8 cellular contexts compared by ENCODE assay signal in genomic region chr3:184174646-184175492, GRCh38. TPM values are rescaled to one million over a fixed set of nuclear protein-coding genes. Genes with fewer than 3 reads are reported as not detected.
DNase-seq lines count a peak whose midpoint lies in the region; ATAC-seq, FAIRE-seq and TF ChIP-seq lines count a peak whose summit lies in the region.

Gene AP2M1, plus strand, starts transcription at chr3:184174855. Its CDS starts 2,139 bp downstream, at chr3:184176994.

- H3K9me3 ChIP-seq in KOPT-K1 (ENCODE audit: insufficient read depth, low read length, poor library complexity, severe bottlenecking) (no peaks in the 10 kb centered on the region), esophagus muscularis mucosa (no peaks in the 10 kb centered on the region)

- peaks cover 43% of the 10 kb centered on the region for H3K4me1 Mint-ChIP-seq in activated T-cell treated with anti-CD3 and anti-CD28 coated beads, Interleukin-2, amount 50 U/mL, for 72 hours (ENCODE audit: low read depth)

- peak within 1 kb of the TSS; percentile 88 to 96 for H3K4me3 Mint-ChIP-seq in activated T-cell treated with anti-CD3 and anti-CD28 coated beads, Interleukin-2, amount 50 U/mL, for 72 hours

- peak; percentile 75 for TF ChIP-seq POLR2A in esophagus muscularis mucosa (IDR thresholded peaks at IDR 0.05; ENCODE audit: low read depth)

- H3K27ac ChIP-seq in KOPT-K1 (ENCODE audit: low read depth, low read length, poor library complexity, severe bottlenecking) (peak within 1 kb of the TSS; percentile 73), esophagus muscularis mucosa (replicated peaks in 1 of 4) (peak within 1 kb of the TSS; percentile 90 to 97 (median 96))

- H3K36me3 ChIP-seq in KOPT-K1 (ENCODE audit: insufficient read depth, low read length) (peaks cover 63% of the 10 kb centered on the region), esophagus muscularis mucosa (peaks cover 47 to 61% (median 55%) of the 10 kb centered on the region in 4 donors)

- TF ChIP-seq CTCF in esophagus muscularis mucosa (IDR thresholded peaks at IDR 0.05), result no peak

- ATAC-seq in GM21786 (IDR thresholded peaks at IDR 0.05; ENCODE audit: unreplicated experiment), result peak; percentile 98
- ATAC-seq in activated T-cell treated with anti-CD3 and anti-CD28 coated beads, Interleukin-2, amount 50 U/mL, for 72 hours (replicated peaks in 1 of 2), result peak; percentile 95 to 96

- peaks cover 10 to 12% of the 10 kb centered on the region in 2 donors for H3K36me3 Mint-ChIP-seq in activated T-cell treated with anti-CD3 and anti-CD28 coated beads, Interleukin-2, amount 50 U/mL, for 72 hours (ENCODE audit: insufficient read depth in 2 of 2)

- H3K27me3 Mint-ChIP-seq in activated T-cell treated with anti-CD3 and anti-CD28 coated beads, Interleukin-2, amount 50 U/mL, for 72 hours (ENCODE audit: low read depth), result no peaks in the 10 kb centered on the region

- DNase-seq in DMS79 (lab: John Stamatoyannopoulos, UW) (peak; percentile 98), RCC 7860 (ENCODE audit: low spot score) (peak; percentile 99), esophagus muscularis mucosa (ENCODE audit: extremely low spot score) (peak; percentile 99), myocyte (ENCODE audit: low read depth) (peak; percentile 99)
- peak; percentile 97 to 99 for DNase-seq in activated T-cell treated with anti-CD3 and anti-CD28 coated beads, Interleukin-2, amount 50 U/mL, for 72 hours
- peak; percentile 96 for DNase-seq in stimulated activated CD8-positive, alpha-beta memory T cell treated with anti-CD3 and anti-CD28 coated beads, Interleukin-7, amount 100 ng/mL, for 48 hours (ENCODE audit: extremely low read depth in 1 of 2, low read depth in 1 of 2)

- H3K4me1 ChIP-seq in esophagus muscularis mucosa, result peaks cover 33 to 57% (median 53%) of the 10 kb centered on the region in 4 donors

- peak; percentile 78 for FAIRE-seq in RCC 7860 (lab: Jason Lieb, UNC)

- peak within 1 kb of the TSS; percentile 85 to 100 (median 99) for H3K4me3 ChIP-seq in esophagus muscularis mucosa

- peak within 1 kb of the TSS; percentile 93 for H3K27ac Mint-ChIP-seq in activated T-cell treated with anti-CD3 and anti-CD28 coated beads, Interleukin-2, amount 50 U/mL, for 72 hours

- no peaks in the 10 kb centered on the region for H3K9me3 Mint-ChIP-seq in activated T-cell treated with anti-CD3 and anti-CD28 coated beads, Interleukin-2, amount 50 U/mL, for 72 hours

- no peaks in the 10 kb centered on the region for H3K27me3 ChIP-seq in esophagus muscularis mucosa

- no peak for TF ChIP-seq EP300 in esophagus muscularis mucosa (IDR thresholded peaks at IDR 0.05)

- intact Hi-C loops in esophagus muscularis mucosa (cut with DNase I), result loop anchor here (2.0 kb wide), 1 partner anchor 40 kb away; the partner anchor contains the start of gene EIF2B5

- under 1% methylated on average over 41 of the region's 73 CpGs for WGBS in esophagus muscularis mucosa

RNA-seq across cellular contexts. Expression of gene AP2M1, which starts in this region (rescaled TPM):
- total RNA-seq in activated T-cell treated with anti-CD3 and anti-CD28 coated beads, Interleukin-2, amount 50 U/mL, for 72 hours, result 100 to 1,000 TPM; 178 to 194 TPM
- total RNA-seq in esophagus muscularis mucosa (100 to 1,000 TPM; 258 to 397 (median 298) TPM), myocyte (329 and 375 TPM in 2 replicates)
- 729 TPM for polyA plus RNA-seq in myocyte (2012)

Comparison
In these comparisons a context has a peak if more than half of its experiments do, and no peak if none do; other contexts are left out.
1. Peak in every context shown above with its lines: DNase-seq, ATAC-seq, H3K4me3 ChIP-seq and H3K27ac ChIP-seq.